ENCODE assay signal across 2 cellular contexts in genomic region chr17:71315568-71315967, GRCh38.
TF ChIP-seq lines count a peak whose summit lies in the region.

No MANE protein-coding gene starts in this region.

TF ChIP-seq in HepG2, 621 proteins besides CTCF, POLR2A, EP300 and RAD21 (continued from another document):
- no peak for TF ChIP-seq KDM2A (CRISPR knock-in tag; IDR thresholded peaks at IDR 0.05; ENCODE audit: borderline replicate concordance, low read depth)
TF ChIP-seq in HepG2: peak in this region for 2.

TF ChIP-seq in K562, 482 proteins besides CTCF, POLR2A, EP300 and RAD21 (continued from another document):
- TF ChIP-seq, protein P1, sequence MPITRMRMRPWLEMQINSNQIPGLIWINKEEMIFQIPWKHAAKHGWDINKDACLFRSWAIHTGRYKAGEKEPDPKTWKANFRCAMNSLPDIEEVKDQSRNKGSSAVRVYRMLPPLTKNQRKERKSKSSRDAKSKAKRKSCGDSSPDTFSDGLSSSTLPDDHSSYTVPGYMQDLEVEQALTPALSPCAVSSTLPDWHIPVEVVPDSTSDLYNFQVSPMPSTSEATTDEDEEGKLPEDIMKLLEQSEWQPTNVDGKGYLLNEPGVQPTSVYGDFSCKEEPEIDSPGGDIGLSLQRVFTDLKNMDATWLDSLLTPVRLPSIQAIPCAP (CRISPR knock-in tag; IDR thresholded peaks at IDR 0.05; ENCODE audit: borderline replicate concordance), result no peak
- TF ChIP-seq HCFC1 (IDR thresholded peaks at IDR 0.05; ENCODE audit: low read depth, low read length), result no peak
- TF ChIP-seq RNF219 (CRISPR knock-in tag; IDR thresholded peaks at IDR 0.05), result no peak
- TF ChIP-seq ZNF316 (IDR thresholded peaks at IDR 0.05), result peak; percentile 19; the same call in 1 of the 2 replicates
